In the genomic region with DNA sequence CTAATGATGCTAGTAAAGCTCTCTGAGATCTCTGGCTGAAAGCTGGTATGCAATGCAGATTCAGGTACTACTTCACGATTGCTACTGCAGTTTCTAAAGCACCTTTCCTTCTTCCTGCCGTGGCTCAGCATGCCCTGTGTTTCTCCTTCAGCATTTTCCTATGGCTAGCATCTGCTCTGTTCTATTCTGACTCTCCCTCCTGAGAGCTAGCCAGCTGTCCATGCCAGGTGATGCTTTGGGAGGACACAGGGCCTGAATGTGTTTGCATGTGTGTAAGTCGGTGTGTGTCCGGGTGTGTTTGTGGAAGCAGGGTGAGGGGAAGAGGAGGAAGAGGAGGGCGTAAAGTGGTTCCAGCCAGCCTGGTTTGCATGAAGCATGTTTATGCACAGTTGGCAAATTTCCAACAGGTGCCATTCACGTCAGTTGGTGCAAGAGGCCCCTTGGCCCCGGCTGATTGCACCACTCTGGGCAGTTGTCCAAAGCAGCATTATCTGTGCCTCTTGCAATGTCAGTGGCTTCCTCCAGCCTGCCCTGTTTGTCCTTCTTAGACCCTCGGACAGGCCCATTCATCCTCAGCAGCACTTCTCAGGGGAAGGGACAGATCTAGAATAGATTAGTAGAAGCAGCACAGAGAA, we compare ENCODE assay signal across 15 cellular contexts.
DNase-seq lines count a peak whose midpoint lies in the region; ATAC-seq and TF ChIP-seq lines count a peak whose summit lies in the region.
"Had no signal": no experiment of that assay in that cellular context is flagged by ENCODE, and none has a peak within 500 bp of the region (broad histone marks: within the 10 kb centered on the region; RNA-seq: fewer than 3 reads in every experiment).

No MANE protein-coding gene starts in this region.

- H3K4me1 ChIP-seq in mucosa of descending colon (ENCODE audit: low read depth), result no peaks in the 10 kb centered on the region

- no peaks in the 10 kb centered on the region for H3K27me3 ChIP-seq in WERI-Rb-1 (ENCODE audit: insufficient read depth, low read depth, severe bottlenecking)
- H3K27me3 ChIP-seq: cardiac muscle cell had no signal

- H3K27me3 Mint-ChIP-seq in CD14-positive monocyte (ENCODE audit: low read depth in 3 of 3), result peaks cover 0 to 3% (median 3%) of the 10 kb centered on the region in 3 donors
- H3K27me3 Mint-ChIP-seq: naive thymus-derived CD8-positive, alpha-beta T cell had no signal

- H3K4me3 ChIP-seq in mucosa of descending colon (no peak overlapping the region), WERI-Rb-1 (ENCODE audit: low read depth, low read length) (no peak overlapping the region)
- H3K4me3 ChIP-seq: cardiac muscle cell had no signal

- H3K4me3 Mint-ChIP-seq in CD14-positive monocyte, result no peak overlapping the region
- H3K4me3 Mint-ChIP-seq: naive thymus-derived CD8-positive, alpha-beta T cell had no signal

- H3K27ac ChIP-seq in WERI-Rb-1, result no peak overlapping the region
- H3K27ac ChIP-seq: cardiac muscle cell, VCaP had no signal

- no peaks in the 10 kb centered on the region for H3K36me3 Mint-ChIP-seq in CD14-positive monocyte

- DNase-seq in DMS153 treated with DMSO at 0.1 percent for 48 hours (lab: John Stamatoyannopoulos, UW; ENCODE audit: unreplicated experiment), result peak; percentile 83
- DNase-seq in NCI-H2029 (lab: John Stamatoyannopoulos, UW), result peak; percentile 86
- peak; percentile 91 to 93 for DNase-seq in SHP77 (lab: John Stamatoyannopoulos, UW)
- DNase-seq in mucosa of descending colon, result peak in 1 of 3 donors; percentile 21
- DNase-seq in Ammon's horn (ENCODE audit: low spot score), result no peak
- no peak for DNase-seq in WERI-Rb-1
- DNase-seq in CD14-positive monocyte (ENCODE audit: low spot score), result no peak
- DNase-seq in KG1 (lab: John Stamatoyannopoulos, UW), result no peak
- DNase-seq: activated CD8-positive, alpha-beta memory T cell treated with anti-CD3 and anti-CD28 coated beads for 24 hours; GOT3; Karpas-422; mammary epithelial cell; naive thymus-derived CD8-positive, alpha-beta T cell had no signal

- no peaks in the 10 kb centered on the region for H3K36me3 ChIP-seq in mucosa of descending colon (ENCODE audit: low read depth)
- no peaks in the 10 kb centered on the region for H3K36me3 ChIP-seq in WERI-Rb-1
- H3K36me3 ChIP-seq: cardiac muscle cell had no signal

- H3K4me1 Mint-ChIP-seq in CD14-positive monocyte, result peaks cover 5% of the 10 kb centered on the region
- H3K4me1 Mint-ChIP-seq: naive thymus-derived CD8-positive, alpha-beta T cell had no signal

- H3K9me3 ChIP-seq in mucosa of descending colon (no peaks in the 10 kb centered on the region), WERI-Rb-1 (ENCODE audit: severe bottlenecking) (no peaks in the 10 kb centered on the region)

- peaks cover 0 to 5% (median 0%) of the 10 kb centered on the region in 7 donors for H3K9me3 Mint-ChIP-seq in CD14-positive monocyte
- H3K9me3 Mint-ChIP-seq: naive thymus-derived CD8-positive, alpha-beta T cell had no signal

- ATAC-seq in mucosa of descending colon, result peak; percentile 42
- ATAC-seq: naive thymus-derived CD8-positive, alpha-beta T cell had no signal

- H3K27ac Mint-ChIP-seq in CD14-positive monocyte, result no peak overlapping the region

- intact Hi-C loops in mucosa of descending colon (cut with DNase I, micrococcal nuclease) (no loop called here), CD14-positive monocyte (cut with micrococcal nuclease) (no loop called here)

- TF ChIP-seq CTCF in mucosa of descending colon (IDR thresholded peaks at IDR 0.05) (no peak), WERI-Rb-1 (IDR thresholded peaks at IDR 0.05; ENCODE audit: low read depth, low read length) (no peak), CD14-positive monocyte (IDR thresholded peaks at IDR 0.05) (no peak)

Comparison
In these comparisons a context has a peak if more than half of its experiments do, and no peak if none do; other contexts are left out.
1. DNase-seq: peak in DMS153 treated with DMSO at 0.1 percent for 48 hours (single experiment), NCI-H2029 (single experiment) and SHP77 (2 of 2); none in Ammon's horn (single experiment), WERI-Rb-1 (single experiment), CD14-positive monocyte (single experiment) and KG1 (single experiment).